In genomic region chr16:72434159-72434558, GRCh38 we compare ENCODE assay signal across 14 cellular contexts.
DNase-seq lines count a peak whose midpoint lies in the region; ATAC-seq, FAIRE-seq and TF ChIP-seq lines count a peak whose summit lies in the region.
"Had no signal": no experiment of that assay in that cellular context is flagged by ENCODE, and none has a peak within 500 bp of the region (broad histone marks: within the 10 kb centered on the region; RNA-seq: fewer than 3 reads in every experiment).

No MANE protein-coding gene starts in this region.

- H4K20me1 ChIP-seq in HepG2 (ENCODE audit: insufficient read depth, low read length) = no peaks in the 10 kb centered on the region

- H2AFZ ChIP-seq in HepG2 (ENCODE audit: low read length) = no peak overlapping the region

- no peak for FAIRE-seq in HepG2 (lab: Jason Lieb, UNC)
- FAIRE-seq: G401.6 had no signal

- H3K27me3 ChIP-seq in HepG2 (ENCODE audit: control insufficient read depth in 1 of 2, insufficient read depth in 2 of 2, low read length in 2 of 2) (no peaks in the 10 kb centered on the region), right lobe of liver (no peaks in the 10 kb centered on the region)
- no peaks in the 10 kb centered on the region for H3K27me3 ChIP-seq in naive thymus-derived CD4-positive, alpha-beta T cell (ENCODE audit: control insufficient read depth in 2 of 2, insufficient read depth in 2 of 2, low read length in 2 of 2)
- H3K27me3 ChIP-seq: body of pancreas, uterus had no signal

- no peaks in the 10 kb centered on the region for H3K27me3 Mint-ChIP-seq in WTC11 (ENCODE audit: low read depth)
- peaks cover 0 to 4% (median 0%) of the 10 kb centered on the region in 5 donors for H3K27me3 Mint-ChIP-seq in naive thymus-derived CD4-positive, alpha-beta T cell

- WGBS in HepG2 (ENCODE audit: low lambda C conversion rate) = 70% methylated on average over 2 of the region's 2 CpGs
- 74% methylated on average over 2 of the region's 2 CpGs for WGBS in right lobe of liver (ENCODE audit: insufficient coverage, low coverage, low lambda C conversion rate, missing lambda C conversion rate)

- no TSS peak for BruUV-seq in HepG2 (replicated peaks; lab: Mats Ljungman, UMichigan)

- H3K4me1 ChIP-seq in HepG2 (ENCODE audit: insufficient read depth, low read length) (no peaks in the 10 kb centered on the region), right lobe of liver (no peaks in the 10 kb centered on the region)
- H3K4me1 ChIP-seq in naive thymus-derived CD4-positive, alpha-beta T cell (ENCODE audit: control insufficient read depth in 2 of 2, insufficient read depth in 2 of 2, low read length in 2 of 2) = no peaks in the 10 kb centered on the region
- H3K4me1 ChIP-seq: body of pancreas, uterus had no signal

- H3K9me3 Mint-ChIP-seq in WTC11 = peaks cover 36% of the 10 kb centered on the region
- H3K9me3 Mint-ChIP-seq in naive thymus-derived CD4-positive, alpha-beta T cell = peaks cover 5 to 40% (median 22%) of the 10 kb centered on the region in 11 donors

- H3K4me1 Mint-ChIP-seq in WTC11 = no peaks in the 10 kb centered on the region
- H3K4me1 Mint-ChIP-seq in naive thymus-derived CD4-positive, alpha-beta T cell = no peaks in the 10 kb centered on the region

- intact Hi-C loops in HepG2 (cut with micrococcal nuclease; ENCODE audit: unreplicated experiment) (no loop called here), right lobe of liver (cut with DNase I) (no loop called here)
- intact Hi-C loops in naive thymus-derived CD4-positive, alpha-beta T cell (cut with micrococcal nuclease) = no loop called here

- H3K4me3 ChIP-seq in HepG2 (replicated peaks in 1 of 3; ENCODE audit: insufficient read depth in 1 of 3, low read depth in 2 of 3, low read length in 3 of 3) = no peak overlapping the region
- H3K4me3 ChIP-seq in right lobe of liver = no peak overlapping the region
- H3K4me3 ChIP-seq in fibroblast of the aortic adventitia (ENCODE audit: low read depth, low read length) = no peak overlapping the region
- no peak overlapping the region for H3K4me3 ChIP-seq in naive thymus-derived CD4-positive, alpha-beta T cell (ENCODE audit: low read length)
- H3K4me3 ChIP-seq: body of pancreas, uterus had no signal

- in situ Hi-C loops in HepG2 (cut with HindIII; ENCODE audit: extremely low pct_ligation_motif_present, low pct_unique_long_range_greater_than_20kb) = no loop called here

- DNase-seq in HepG2 (ENCODE audit: low spot score) (no peak), right lobe of liver (no peak), WTC11 (ENCODE audit: low spot score) (no peak), fibroblast of the aortic adventitia (ENCODE audit: low read depth) (peak; percentile 46), cortex of kidney (lab: John Stamatoyannopoulos, UW) (no peak), NCI-H1930 (lab: John Stamatoyannopoulos, UW) (no peak)
- no peak for DNase-seq in naive thymus-derived CD4-positive, alpha-beta T cell
- DNase-seq: AML-193, body of pancreas, NCI-H1092 treated with DMSO at 0.1 percent for 48 hours, NCI-H69, uterus had no signal

- no peak overlapping the region for H3K4me2 ChIP-seq in HepG2 (ENCODE audit: low read depth, low read length)

- H3K27ac ChIP-seq in HepG2 (ENCODE audit: extremely low read length, insufficient read depth, low read length) (no peak overlapping the region), right lobe of liver (no peak overlapping the region)
- H3K27ac ChIP-seq in naive thymus-derived CD4-positive, alpha-beta T cell (ENCODE audit: low read depth, low read length) = no peak overlapping the region
- H3K27ac ChIP-seq: body of pancreas, uterus had no signal

- no peaks in the 10 kb centered on the region for H3K36me3 ChIP-seq in HepG2 (replicated peaks in 1 of 2; ENCODE audit: control insufficient read depth in 1 of 2, insufficient read depth in 2 of 2, low read length in 2 of 2)
- H3K36me3 ChIP-seq in right lobe of liver = no peaks in the 10 kb centered on the region
- H3K36me3 ChIP-seq in naive thymus-derived CD4-positive, alpha-beta T cell (ENCODE audit: control insufficient read depth in 2 of 3, insufficient read depth in 3 of 3, low read length in 3 of 3) = no peaks in the 10 kb centered on the region
- H3K36me3 ChIP-seq: uterus had no signal

- POLR2A ChIA-PET in HepG2 (lab: Yijun Ruan, JAX) = no interaction called here
- POLR2A ChIA-PET in WTC11 (lab: Charles Lee) = no interaction called here
- POLR2A ChIA-PET in naive thymus-derived CD4-positive, alpha-beta T cell (lab: Charles Lee) = no interaction called here

- CTCF ChIA-PET in HepG2 (lab: Yijun Ruan, JAX; ENCODE audit: low intra/inter-chr PET ratio, low total read pairs) (no interaction called here), WTC11 (lab: Charles Lee) (no interaction called here)
- CTCF ChIA-PET in naive thymus-derived CD4-positive, alpha-beta T cell (lab: Charles Lee) = no interaction called here

- peaks cover 27% of the 10 kb centered on the region for H3K9me3 ChIP-seq in HepG2 (ENCODE audit: low read length)
- peaks cover 0 to 9% (median 0%) of the 10 kb centered on the region in 4 donors for H3K9me3 ChIP-seq in right lobe of liver
- H3K9me3 ChIP-seq in naive thymus-derived CD4-positive, alpha-beta T cell (ENCODE audit: control insufficient read depth in 2 of 3, low read length in 3 of 3) = peaks cover 0 to 5% (median 5%) of the 10 kb centered on the region in 3 experiments
- H3K9me3 ChIP-seq: body of pancreas had no signal

- TF ChIP-seq EP300 in HepG2 (IDR thresholded peaks at IDR 0.05; ENCODE audit: low read depth in 2 of 2, low read length in 2 of 2) (no peak), HepG2 (CRISPR knock-in tag; IDR thresholded peaks at IDR 0.05; ENCODE audit: borderline replicate concordance) (no peak)

- ATAC-seq in HepG2 (no peak), right lobe of liver (no peak), WTC11 (no peak), HG02870 (IDR thresholded peaks at IDR 0.05; ENCODE audit: unreplicated experiment) (no peak)
- no peak for ATAC-seq in naive thymus-derived CD4-positive, alpha-beta T cell
- ATAC-seq: body of pancreas had no signal

- no peak for TF ChIP-seq RAD21 in HepG2 (CRISPR knock-in tag; IDR thresholded peaks at IDR 0.05)

- TF ChIP-seq CTCF in HepG2 (CRISPR knock-in tag; IDR thresholded peaks at IDR 0.05) (no peak), right lobe of liver (IDR thresholded peaks at IDR 0.05) (no peak), WTC11 (IDR thresholded peaks at IDR 0.05) (no peak), fibroblast of the aortic adventitia (IDR thresholded peaks at IDR 0.05; ENCODE audit: insufficient read depth, low read length) (no peak)

- H3K4me3 Mint-ChIP-seq in WTC11 = no peak overlapping the region
- H3K4me3 Mint-ChIP-seq in naive thymus-derived CD4-positive, alpha-beta T cell = no peak overlapping the region

- peaks cover 31% of the 10 kb centered on the region for H3K36me3 Mint-ChIP-seq in WTC11
- H3K36me3 Mint-ChIP-seq in naive thymus-derived CD4-positive, alpha-beta T cell = peaks cover 0 to 9% (median 2%) of the 10 kb centered on the region in 5 donors

- TF ChIP-seq POLR2A in HepG2 (IDR thresholded peaks at IDR 0.05; ENCODE audit: insufficient read depth in 1 of 2, low read depth in 2 of 2, low read length in 2 of 2) (no peak), right lobe of liver (IDR thresholded peaks at IDR 0.05) (no peak)

- no peaks in the 10 kb centered on the region for H3K79me2 ChIP-seq in HepG2 (ENCODE audit: insufficient read depth, low read length)

- H3K27ac Mint-ChIP-seq in WTC11 = no peak overlapping the region
- H3K27ac Mint-ChIP-seq in naive thymus-derived CD4-positive, alpha-beta T cell = no peak overlapping the region

- H3K9ac ChIP-seq in HepG2 (ENCODE audit: insufficient read depth, low read depth, low read length) = no peak overlapping the region

TF ChIP-seq in HepG2, 621 proteins besides CTCF, POLR2A, EP300 and RAD21 (continues in another document):
- TF ChIP-seq ATF1 (CRISPR knock-in tag; IDR thresholded peaks at IDR 0.05) (0 out of 2 replicates have a peak, but pooled peaks have one; percentile 18), BCL3 (CRISPR knock-in tag; IDR thresholded peaks at IDR 0.05) (no peak)

TF ChIP-seq in WTC11, 78 proteins besides CTCF, POLR2A, EP300 and RAD21:
- TF ChIP-seq, protein P1, sequence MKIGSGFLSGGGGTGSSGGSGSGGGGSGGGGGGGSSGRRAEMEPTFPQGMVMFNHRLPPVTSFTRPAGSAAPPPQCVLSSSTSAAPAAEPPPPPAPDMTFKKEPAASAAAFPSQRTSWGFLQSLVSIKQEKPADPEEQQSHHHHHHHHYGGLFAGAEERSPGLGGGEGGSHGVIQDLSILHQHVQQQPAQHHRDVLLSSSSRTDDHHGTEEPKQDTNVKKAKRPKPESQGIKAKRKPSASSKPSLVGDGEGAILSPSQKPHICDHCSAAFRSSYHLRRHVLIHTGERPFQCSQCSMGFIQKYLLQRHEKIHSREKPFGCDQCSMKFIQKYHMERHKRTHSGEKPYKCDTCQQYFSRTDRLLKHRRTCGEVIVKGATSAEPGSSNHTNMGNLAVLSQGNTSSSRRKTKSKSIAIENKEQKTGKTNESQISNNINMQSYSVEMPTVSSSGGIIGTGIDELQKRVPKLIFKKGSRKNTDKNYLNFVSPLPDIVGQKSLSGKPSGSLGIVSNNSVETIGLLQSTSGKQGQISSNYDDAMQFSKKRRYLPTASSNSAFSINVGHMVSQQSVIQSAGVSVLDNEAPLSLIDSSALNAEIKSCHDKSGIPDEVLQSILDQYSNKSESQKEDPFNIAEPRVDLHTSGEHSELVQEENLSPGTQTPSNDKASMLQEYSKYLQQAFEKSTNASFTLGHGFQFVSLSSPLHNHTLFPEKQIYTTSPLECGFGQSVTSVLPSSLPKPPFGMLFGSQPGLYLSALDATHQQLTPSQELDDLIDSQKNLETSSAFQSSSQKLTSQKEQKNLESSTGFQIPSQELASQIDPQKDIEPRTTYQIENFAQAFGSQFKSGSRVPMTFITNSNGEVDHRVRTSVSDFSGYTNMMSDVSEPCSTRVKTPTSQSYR (CRISPR knock-in tag; IDR thresholded peaks at IDR 0.05) = no peak
- TF ChIP-seq ZNF219 (CRISPR knock-in tag; IDR thresholded peaks at IDR 0.05; ENCODE audit: borderline replicate concordance) (no peak), ZNF317 (CRISPR knock-in tag; IDR thresholded peaks at IDR 0.05; ENCODE audit: borderline replicate concordance, low read depth) (peak; percentile 99)

Comparison
In these comparisons a context has a peak if more than half of its experiments do, and no peak if none do; other contexts are left out.
1. Of the 50 proteins assayed by ChIP-seq in both HepG2 and WTC11: peak only in HepG2: ATF1; only in WTC11: none; in both: ZNF317; in neither: 48.